Comparison of ENCODE assay signal across 14 cellular contexts in the genomic region with DNA sequence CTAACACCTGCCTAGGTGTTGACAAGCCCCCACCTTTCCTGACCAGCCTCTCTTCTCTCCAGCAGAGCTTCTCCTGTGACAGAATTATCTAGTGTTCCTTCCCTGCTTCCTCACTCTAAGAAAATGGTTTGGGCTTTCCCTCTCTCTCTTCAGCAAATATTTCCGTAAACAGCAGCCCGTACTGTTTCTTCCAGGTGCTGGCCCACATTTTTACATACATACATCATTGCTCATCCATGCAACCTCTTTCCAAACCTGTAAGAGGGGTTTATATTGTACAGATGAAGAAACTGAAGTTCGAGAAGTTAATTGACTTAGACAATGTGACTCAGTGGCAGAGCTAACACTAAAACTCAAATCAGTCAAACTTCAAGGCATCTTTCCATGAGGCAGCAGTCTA. TPM values are rescaled to one million over a fixed set of nuclear protein-coding genes. Genes with fewer than 3 reads are reported as not detected.
DNase-seq lines count a peak whose midpoint lies in the region; ATAC-seq, FAIRE-seq and TF ChIP-seq lines count a peak whose summit lies in the region.
"Had no signal": no experiment of that assay in that cellular context is flagged by ENCODE, and none has a peak within 500 bp of the region (broad histone marks: within the 10 kb centered on the region; RNA-seq: fewer than 3 reads in every experiment).

No MANE protein-coding gene starts in this region.

- H3K9ac ChIP-seq in HUES48 (ENCODE audit: low read depth, low read length) = no peak overlapping the region

- no peak overlapping the region for H3K27ac Mint-ChIP-seq in activated CD8-positive, alpha-beta T cell treated with anti-CD3 and anti-CD28 coated beads for 36 hours
- no peak overlapping the region for H3K27ac Mint-ChIP-seq in activated naive CD8-positive, alpha-beta T cell treated with anti-CD3 and anti-CD28 coated beads for 36 hours
- H3K27ac Mint-ChIP-seq: activated T-cell treated with anti-CD3 and anti-CD28 coated beads, Interleukin-2, amount 50 U/mL, for 24 hours had no signal

- H3K27ac ChIP-seq in HUES48 (ENCODE audit: low read depth, low read length) (no peak overlapping the region), coronary artery (no peak overlapping the region), lung (ENCODE audit: low read depth in 1 of 2, low read length in 1 of 2) (no peak overlapping the region), spleen (no peak overlapping the region)

- H3K4me1 ChIP-seq in HUES48 (ENCODE audit: control insufficient read depth, insufficient read depth, low read length) = no peaks in the 10 kb centered on the region
- H3K4me1 ChIP-seq in lung (ENCODE audit: control insufficient read depth in 2 of 2, insufficient read depth in 2 of 2, low read length in 2 of 2) = peaks cover 0 to 2% of the 10 kb centered on the region in 2 donors
- H3K4me1 ChIP-seq in spleen = peaks cover 0 to 15% (median 10%) of the 10 kb centered on the region in 6 donors

- WGBS in lung, 2 donors = 75 to 91% methylated on average over 3 of the region's 3 CpGs
- 81 to 91% (median 86%) methylated on average over 3 of the region's 3 CpGs for WGBS in spleen, 5 donors

- H3K4me3 Mint-ChIP-seq in activated CD8-positive, alpha-beta T cell treated with anti-CD3 and anti-CD28 coated beads for 36 hours = no peak overlapping the region
- H3K4me3 Mint-ChIP-seq in activated naive CD8-positive, alpha-beta T cell treated with anti-CD3 and anti-CD28 coated beads for 36 hours = no peak overlapping the region

- FAIRE-seq in frontal cortex (lab: Jason Lieb, UNC) = no peak
- FAIRE-seq: colon had no signal

- intact Hi-C loops in spleen (cut with DNase I; ENCODE audit: low total_unique reads) = no loop called here
- intact Hi-C loops in activated CD8-positive, alpha-beta T cell treated with anti-CD3 and anti-CD28 coated beads for 36 hours (cut with micrococcal nuclease) = no loop called here

- H3K4me3 ChIP-seq in HUES48 (ENCODE audit: low read depth, low read length) (peak overlapping the region; percentile 77), coronary artery (peak overlapping the region; percentile 71), lung (peak overlapping the region; percentile 20), spleen (peak overlapping the region in 6 of 8 donors; percentile 10 to 67 (median 37))

- no peaks in the 10 kb centered on the region for H3K9me3 Mint-ChIP-seq in activated CD8-positive, alpha-beta T cell treated with anti-CD3 and anti-CD28 coated beads for 36 hours
- H3K9me3 Mint-ChIP-seq in activated naive CD8-positive, alpha-beta T cell treated with anti-CD3 and anti-CD28 coated beads for 36 hours = peaks cover 1% of the 10 kb centered on the region
- H3K9me3 Mint-ChIP-seq: activated T-cell treated with anti-CD3 and anti-CD28 coated beads, Interleukin-2, amount 50 U/mL, for 24 hours had no signal

- no peaks in the 10 kb centered on the region for H3K36me3 Mint-ChIP-seq in activated CD8-positive, alpha-beta T cell treated with anti-CD3 and anti-CD28 coated beads for 36 hours (ENCODE audit: low read depth)
- no peaks in the 10 kb centered on the region for H3K36me3 Mint-ChIP-seq in activated naive CD8-positive, alpha-beta T cell treated with anti-CD3 and anti-CD28 coated beads for 36 hours

- H3K4me1 Mint-ChIP-seq in activated CD8-positive, alpha-beta T cell treated with anti-CD3 and anti-CD28 coated beads for 36 hours (ENCODE audit: low read depth) = peaks cover 5% of the 10 kb centered on the region
- peaks cover 10% of the 10 kb centered on the region for H3K4me1 Mint-ChIP-seq in activated naive CD8-positive, alpha-beta T cell treated with anti-CD3 and anti-CD28 coated beads for 36 hours

- TF ChIP-seq CTCF in coronary artery (IDR thresholded peaks at IDR 0.05) (no peak), lung (IDR thresholded peaks at IDR 0.05; ENCODE audit: control extremely low read depth, extremely low read depth) (no peak), spleen (IDR thresholded peaks at IDR 0.05 in 8 of 11, conservative IDR thresholded peaks at IDR 0.05 in 3 of 11) (no peak)
- TF ChIP-seq CTCF in activated CD8-positive, alpha-beta T cell treated with anti-CD3 and anti-CD28 coated beads for 36 hours (IDR thresholded peaks at IDR 0.05) = no peak

- H3K9me3 ChIP-seq in HUES48 (ENCODE audit: control insufficient read depth, insufficient read depth, low read length) (peaks cover 3% of the 10 kb centered on the region; the same call in 1 of the 2 replicates), lung (ENCODE audit: control insufficient read depth in 2 of 2, insufficient read depth in 1 of 2, low read length in 1 of 2) (no peaks in the 10 kb centered on the region), spleen (no peaks in the 10 kb centered on the region)

- CTCF ChIA-PET in activated CD8-positive, alpha-beta T cell treated with anti-CD3 and anti-CD28 coated beads for 36 hours (lab: Charles Lee) = no interaction called here

- POLR2A ChIA-PET in activated CD8-positive, alpha-beta T cell treated with anti-CD3 and anti-CD28 coated beads for 36 hours (lab: Charles Lee) = no interaction called here

- no peak for ATAC-seq in lung (ENCODE audit: insufficient read depth, low FRiP score)
- no peak for ATAC-seq in GM18868 (IDR thresholded peaks at IDR 0.05; ENCODE audit: unreplicated experiment)
- ATAC-seq in activated CD8-positive, alpha-beta T cell treated with anti-CD3 and anti-CD28 coated beads for 36 hours = no peak

- TF ChIP-seq POLR2A in spleen (IDR thresholded peaks at IDR 0.05) = no peak

- H3K36me3 ChIP-seq in HUES48 (ENCODE audit: control insufficient read depth, insufficient read depth, low read length) (no peaks in the 10 kb centered on the region), lung (ENCODE audit: control insufficient read depth in 2 of 2, insufficient read depth in 2 of 2, low read length in 2 of 2) (no peaks in the 10 kb centered on the region), spleen (no peaks in the 10 kb centered on the region)

- H3K27me3 ChIP-seq in HUES48 (ENCODE audit: control insufficient read depth, insufficient read depth, low read length) (peaks cover 22% of the 10 kb centered on the region), lung (ENCODE audit: control insufficient read depth, insufficient read depth) (peaks cover 3% of the 10 kb centered on the region), spleen (replicated peaks in 1 of 7) (peaks cover 0 to 77% (median 26%) of the 10 kb centered on the region in 7 donors)

- H3K27me3 Mint-ChIP-seq in activated CD8-positive, alpha-beta T cell treated with anti-CD3 and anti-CD28 coated beads for 36 hours = peaks cover 57% of the 10 kb centered on the region
- peaks cover 72% of the 10 kb centered on the region for H3K27me3 Mint-ChIP-seq in activated naive CD8-positive, alpha-beta T cell treated with anti-CD3 and anti-CD28 coated beads for 36 hours

- DNase-seq in coronary artery (ENCODE audit: low spot score) (no peak), lung (ENCODE audit: low spot score) (no peak), spleen (no peak), frontal cortex (ENCODE audit: low spot score in 2 of 2) (no peak)
- no peak for DNase-seq in activated CD8-positive, alpha-beta T cell treated with anti-CD3 and anti-CD28 coated beads for 36 hours
- no peak for DNase-seq in activated naive CD8-positive, alpha-beta T cell treated with anti-CD3 and anti-CD28 coated beads for 36 hours
- DNase-seq: COR-L47, NCI-H187 had no signal

RNA-seq across cellular contexts. Expression of a gene that starts 0.6 kb away (rescaled TPM):
- total RNA-seq in lung (1 to 10 TPM; 1.4 to 5.4 TPM), spleen (1 to 10 TPM in 2 of 7 donors, under 1 TPM in 3, not detected in 2; 0.27 to 2.2 (median 0.47) TPM), frontal cortex (1.2 TPM)
- polyA plus RNA-seq in lung (1 to 10 TPM; 1.2 to 1.9 TPM), spleen (under 1 TPM; 0.10 to 0.78 (median 0.27) TPM)
- total RNA-seq in activated CD8-positive, alpha-beta T cell treated with anti-CD3 and anti-CD28 coated beads for 36 hours = not detected
- not detected for total RNA-seq in activated naive CD8-positive, alpha-beta T cell treated with anti-CD3 and anti-CD28 coated beads for 36 hours
- total RNA-seq: HT-29, pulmonary artery endothelial cell had no signal

Comparison
In these comparisons a context has a peak if more than half of its experiments do, and no peak if none do; other contexts are left out.
1. H3K4me3 ChIP-seq: peak in every context shown above with its lines; median percentile 77 in HUES48; 71 in coronary artery; 37 in spleen; 20 in lung.